1 cellular context compared by ENCODE assay signal in genomic region chr17:83126275-83126930, GRCh38.
TF ChIP-seq lines count a peak whose summit lies in the region.

No MANE protein-coding gene starts in this region.

TF ChIP-seq in HepG2, 621 proteins besides CTCF, POLR2A, EP300 and RAD21 (continued from another document):
- TF ChIP-seq ZC3H4 (CRISPR knock-in tag; IDR thresholded peaks at IDR 0.05; ENCODE audit: borderline replicate concordance): no peak
- TF ChIP-seq NCOA2 (CRISPR knock-in tag; IDR thresholded peaks at IDR 0.05): no peak
- TF ChIP-seq KDM5B (CRISPR knock-in tag; IDR thresholded peaks at IDR 0.05; ENCODE audit: borderline replicate concordance): no peak
- TF ChIP-seq YEATS4 (CRISPR knock-in tag; IDR thresholded peaks at IDR 0.05; ENCODE audit: borderline replicate concordance): no peak
- TF ChIP-seq, protein P1, sequence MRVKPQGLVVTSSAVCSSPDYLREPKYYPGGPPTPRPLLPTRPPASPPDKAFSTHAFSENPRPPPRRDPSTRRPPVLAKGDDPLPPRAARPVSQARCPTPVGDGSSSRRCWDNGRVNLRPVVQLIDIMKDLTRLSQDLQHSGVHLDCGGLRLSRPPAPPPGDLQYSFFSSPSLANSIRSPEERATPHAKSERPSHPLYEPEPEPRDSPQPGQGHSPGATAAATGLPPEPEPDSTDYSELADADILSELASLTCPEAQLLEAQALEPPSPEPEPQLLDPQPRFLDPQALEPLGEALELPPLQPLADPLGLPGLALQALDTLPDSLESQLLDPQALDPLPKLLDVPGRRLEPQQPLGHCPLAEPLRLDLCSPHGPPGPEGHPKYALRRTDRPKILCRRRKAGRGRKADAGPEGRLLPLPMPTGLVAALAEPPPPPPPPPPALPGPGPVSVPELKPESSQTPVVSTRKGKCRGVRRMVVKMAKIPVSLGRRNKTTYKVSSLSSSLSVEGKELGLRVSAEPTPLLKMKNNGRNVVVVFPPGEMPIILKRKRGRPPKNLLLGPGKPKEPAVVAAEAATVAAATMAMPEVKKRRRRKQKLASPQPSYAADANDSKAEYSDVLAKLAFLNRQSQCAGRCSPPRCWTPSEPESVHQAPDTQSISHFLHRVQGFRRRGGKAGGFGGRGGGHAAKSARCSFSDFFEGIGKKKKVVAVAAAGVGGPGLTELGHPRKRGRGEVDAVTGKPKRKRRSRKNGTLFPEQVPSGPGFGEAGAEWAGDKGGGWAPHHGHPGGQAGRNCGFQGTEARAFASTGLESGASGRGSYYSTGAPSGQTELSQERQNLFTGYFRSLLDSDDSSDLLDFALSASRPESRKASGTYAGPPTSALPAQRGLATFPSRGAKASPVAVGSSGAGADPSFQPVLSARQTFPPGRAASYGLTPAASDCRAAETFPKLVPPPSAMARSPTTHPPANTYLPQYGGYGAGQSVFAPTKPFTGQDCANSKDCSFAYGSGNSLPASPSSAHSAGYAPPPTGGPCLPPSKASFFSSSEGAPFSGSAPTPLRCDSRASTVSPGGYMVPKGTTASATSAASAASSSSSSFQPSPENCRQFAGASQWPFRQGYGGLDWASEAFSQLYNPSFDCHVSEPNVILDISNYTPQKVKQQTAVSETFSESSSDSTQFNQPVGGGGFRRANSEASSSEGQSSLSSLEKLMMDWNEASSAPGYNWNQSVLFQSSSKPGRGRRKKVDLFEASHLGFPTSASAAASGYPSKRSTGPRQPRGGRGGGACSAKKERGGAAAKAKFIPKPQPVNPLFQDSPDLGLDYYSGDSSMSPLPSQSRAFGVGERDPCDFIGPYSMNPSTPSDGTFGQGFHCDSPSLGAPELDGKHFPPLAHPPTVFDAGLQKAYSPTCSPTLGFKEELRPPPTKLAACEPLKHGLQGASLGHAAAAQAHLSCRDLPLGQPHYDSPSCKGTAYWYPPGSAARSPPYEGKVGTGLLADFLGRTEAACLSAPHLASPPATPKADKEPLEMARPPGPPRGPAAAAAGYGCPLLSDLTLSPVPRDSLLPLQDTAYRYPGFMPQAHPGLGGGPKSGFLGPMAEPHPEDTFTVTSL (CRISPR knock-in tag; IDR thresholded peaks at IDR 0.05; ENCODE audit: borderline replicate concordance): no peak
- TF ChIP-seq ZBTB10 (CRISPR knock-in tag; IDR thresholded peaks at IDR 0.05; ENCODE audit: borderline replicate concordance): no peak
- no peak for TF ChIP-seq TBX3 (IDR thresholded peaks at IDR 0.05; ENCODE audit: borderline replicate concordance)
- TF ChIP-seq, protein P2, sequence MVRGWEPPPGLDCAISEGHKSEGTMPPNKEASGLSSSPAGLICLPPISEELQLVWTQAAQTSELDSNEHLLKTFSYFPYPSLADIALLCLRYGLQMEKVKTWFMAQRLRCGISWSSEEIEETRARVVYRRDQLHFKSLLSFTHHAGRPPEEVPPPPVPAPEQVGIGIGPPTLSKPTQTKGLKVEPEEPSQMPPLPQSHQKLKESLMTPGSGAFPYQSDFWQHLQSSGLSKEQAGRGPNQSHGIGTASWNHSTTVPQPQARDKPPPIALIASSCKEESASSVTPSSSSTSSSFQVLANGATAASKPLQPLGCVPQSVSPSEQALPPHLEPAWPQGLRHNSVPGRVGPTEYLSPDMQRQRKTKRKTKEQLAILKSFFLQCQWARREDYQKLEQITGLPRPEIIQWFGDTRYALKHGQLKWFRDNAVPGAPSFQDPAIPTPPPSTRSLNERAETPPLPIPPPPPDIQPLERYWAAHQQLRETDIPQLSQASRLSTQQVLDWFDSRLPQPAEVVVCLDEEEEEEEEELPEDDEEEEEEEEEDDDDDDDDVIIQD (CRISPR knock-in tag; IDR thresholded peaks at IDR 0.05; ENCODE audit: low read depth): no peak
- TF ChIP-seq EEA1 (CRISPR knock-in tag; IDR thresholded peaks at IDR 0.05; ENCODE audit: borderline replicate concordance): no peak
- TF ChIP-seq ZGPAT (CRISPR knock-in tag; IDR thresholded peaks at IDR 0.05): no peak
- no peak for TF ChIP-seq PAXIP1 (CRISPR knock-in tag; conservative IDR thresholded peaks at IDR 0.05)
- no peak for TF ChIP-seq ZNF3 (CRISPR knock-in tag; IDR thresholded peaks at IDR 0.05)
- no peak for TF ChIP-seq ZNF569 (CRISPR knock-in tag; IDR thresholded peaks at IDR 0.05; ENCODE audit: borderline replicate concordance)
- TF ChIP-seq, protein P3, sequence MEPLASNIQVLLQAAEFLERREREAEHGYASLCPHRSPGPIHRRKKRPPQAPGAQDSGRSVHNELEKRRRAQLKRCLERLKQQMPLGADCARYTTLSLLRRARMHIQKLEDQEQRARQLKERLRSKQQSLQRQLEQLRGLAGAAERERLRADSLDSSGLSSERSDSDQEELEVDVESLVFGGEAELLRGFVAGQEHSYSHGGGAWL (CRISPR knock-in tag; IDR thresholded peaks at IDR 0.05): no peak
- no peak for TF ChIP-seq ZNF326 (CRISPR knock-in tag; IDR thresholded peaks at IDR 0.05; ENCODE audit: borderline replicate concordance)
- no peak for TF ChIP-seq GABPA (IDR thresholded peaks at IDR 0.05; ENCODE audit: low read depth, low read length)
- no peak for TF ChIP-seq GABPA (CRISPR knock-in tag; IDR thresholded peaks at IDR 0.05; ENCODE audit: low read depth)
- TF ChIP-seq UBTF (CRISPR knock-in tag; IDR thresholded peaks at IDR 0.05): 0 out of 2 replicates have a peak, but pooled peaks have one; percentile 25
- peak; percentile 12; the same call in 1 of the 2 replicates for TF ChIP-seq FOSL2 (CRISPR knock-in tag; IDR thresholded peaks at IDR 0.05)
